8 cellular contexts compared by ENCODE assay signal in the genomic region with DNA sequence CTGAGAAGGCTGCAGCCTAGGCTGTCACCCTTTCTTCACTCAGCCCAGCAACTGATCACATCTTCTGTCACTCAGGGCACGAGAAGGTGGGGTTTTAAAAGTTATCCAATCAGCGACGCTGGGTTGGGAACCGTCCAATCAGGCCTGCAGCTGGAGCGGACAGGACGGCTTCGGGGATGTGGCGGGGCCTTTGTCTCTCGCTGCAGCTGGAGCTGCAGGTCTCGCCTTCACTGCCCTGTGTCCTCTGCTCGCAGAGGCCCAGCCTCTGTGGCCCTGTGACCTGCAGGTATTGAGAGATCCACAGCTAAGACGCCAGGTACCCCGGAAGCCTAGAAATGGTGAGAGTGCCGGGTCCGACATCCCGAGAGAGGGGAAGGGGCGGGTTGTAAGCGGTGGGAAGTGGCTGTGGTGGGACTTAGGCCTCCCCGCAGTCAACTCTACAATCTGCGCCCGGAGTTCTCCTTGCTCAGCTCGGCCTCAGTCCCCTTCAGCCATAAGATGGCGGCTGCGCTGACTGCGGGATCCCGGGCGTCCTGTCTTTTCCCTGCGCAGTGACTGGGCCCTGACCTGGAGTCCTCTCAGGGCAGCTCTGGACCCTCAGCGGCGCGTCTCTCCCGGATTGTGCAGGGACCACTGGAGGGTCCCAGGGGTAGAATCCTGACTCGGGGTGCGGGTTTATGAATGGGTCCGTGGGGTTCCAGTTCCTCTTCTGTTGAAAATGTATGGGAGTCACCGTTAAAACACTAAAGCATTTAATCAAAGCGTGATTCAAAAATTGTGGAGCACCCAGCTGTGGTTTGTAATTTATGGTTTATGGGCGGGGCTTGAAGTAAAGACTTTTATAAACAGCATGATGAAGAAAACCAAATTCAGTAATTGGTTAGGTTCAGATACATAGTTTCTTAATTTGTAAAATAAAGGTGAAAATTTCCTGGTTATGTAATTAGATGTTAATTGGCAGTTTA. TPM values are rescaled to one million over a fixed set of nuclear protein-coding genes. Genes with fewer than 3 reads are reported as not detected.
A peak's percentile ranks its signal among the peaks of the same experiment; 100 is the strongest.
DNase-seq lines count a peak whose midpoint lies in the region; ATAC-seq and TF ChIP-seq lines count a peak whose summit lies in the region.

Gene ZNF714 (plus strand): TSS at position 193 of the 965 bp plus-strand sequence. CDS start 16,066 bp downstream, outside the sequence.

- H3K27ac ChIP-seq in body of pancreas (peak within 1 kb of the TSS in 3 of 4 donors; percentile 55 to 82 (median 67)), iPS DF 6.9 (ENCODE audit: low read length) (no peak within 1 kb of the TSS)

- H3K27me3 ChIP-seq in body of pancreas (no peaks in the 10 kb centered on the region), iPS DF 6.9 (ENCODE audit: control insufficient read depth, insufficient read depth, low read length) (no peaks in the 10 kb centered on the region)

- H3K9me3 ChIP-seq in body of pancreas (no peaks in the 10 kb centered on the region), iPS DF 6.9 (ENCODE audit: control insufficient read depth, insufficient read depth, low read length) (no peaks in the 10 kb centered on the region)

- intact Hi-C loops in body of pancreas (cut with DNase I): no loop called here

- peak; percentile 97 for ATAC-seq in HG02798 (IDR thresholded peaks at IDR 0.05; ENCODE audit: poor library complexity, unreplicated experiment)
- ATAC-seq in body of pancreas: peak; percentile 100

- H3K4me1 ChIP-seq in body of pancreas (peaks cover 6% of the 10 kb centered on the region), iPS DF 6.9 (ENCODE audit: control insufficient read depth, insufficient read depth, low read length) (no peaks in the 10 kb centered on the region)

- no peak for TF ChIP-seq CTCF in GM12865 (IDR thresholded peaks at IDR 0.05; ENCODE audit: insufficient read depth, low read depth, low read length, missing control alignments)
- TF ChIP-seq CTCF in body of pancreas (IDR thresholded peaks at IDR 0.05): no peak

- H3K36me3 ChIP-seq in body of pancreas (replicated peaks in 1 of 2; ENCODE audit: insufficient read depth in 1 of 2, low read depth in 2 of 2) (no peaks in the 10 kb centered on the region), iPS DF 6.9 (ENCODE audit: control insufficient read depth, insufficient read depth, low read length) (no peaks in the 10 kb centered on the region)

- peak; percentile 19 to 83 (median 82) for TF ChIP-seq POLR2A in body of pancreas (IDR thresholded peaks at IDR 0.05)

- DNase-seq in GM12865 (ENCODE audit: low read depth) (peak; percentile 93), NCI-H146 treated with DMSO at 0.1 percent for 48 hours (lab: John Stamatoyannopoulos, UW; ENCODE audit: unreplicated experiment) (peak; percentile 97), T-helper 9 cell (peak; percentile 64), body of pancreas (peak; percentile 82 to 94 (median 92)), iPS DF 6.9 (ENCODE audit: low read depth, low spot score) (peak; percentile 67), skeletal muscle cell (ENCODE audit: low read depth) (peak; percentile 83), UCSD-AML1 (lab: John Stamatoyannopoulos, UW; ENCODE audit: unreplicated experiment) (no peak)

- H3K4me3 ChIP-seq in GM12865 (ENCODE audit: low read depth, low read length) (peak within 1 kb of the TSS; percentile 58), body of pancreas (peak within 1 kb of the TSS; percentile 36 to 74), iPS DF 6.9 (ENCODE audit: low read length) (peak within 1 kb of the TSS; percentile 87; the same call in 1 of the 2 replicates), skeletal muscle cell (ENCODE audit: low read depth, low read length) (peak within 1 kb of the TSS; percentile 78)

- 0% methylated on average over 13 to 38 of the region's 38 CpGs for WGBS in body of pancreas, 2 donors
- WGBS in iPS DF 6.9 (ENCODE audit: insufficient coverage, insufficient read length): no CpG with 5 or more reads among the region's 38 CpGs

RNA-seq across cellular contexts. Expression of gene ZNF714, which starts in this region (rescaled TPM):
- total RNA-seq in body of pancreas: 10 to 100 TPM in 1 of 2 donors, 1 to 10 TPM in 1; 3.1 to 16.2 TPM
